In genomic region chr3:47901280-47901833, GRCh38 we compare ENCODE assay signal across 1 cellular context.
TF ChIP-seq lines count a peak whose summit lies in the region.

No MANE protein-coding gene starts in this region.

TF ChIP-seq in HepG2, 621 proteins besides CTCF, POLR2A, EP300 and RAD21 (continued from another document):
- TF ChIP-seq ZNF318 (CRISPR knock-in tag; IDR thresholded peaks at IDR 0.05): no peak
- no peak for TF ChIP-seq ZNF563 (CRISPR knock-in tag; IDR thresholded peaks at IDR 0.05)
- TF ChIP-seq RBFOX2 (IDR thresholded peaks at IDR 0.05; ENCODE audit: low read depth, low read length): no peak
- TF ChIP-seq BATF2 (CRISPR knock-in tag; IDR thresholded peaks at IDR 0.05): no peak
- TF ChIP-seq ZNF121 (CRISPR knock-in tag; IDR thresholded peaks at IDR 0.05): peak; percentile 56
- TF ChIP-seq ZNF24 (IDR thresholded peaks at IDR 0.05): no peak
- TF ChIP-seq KAT8 (CRISPR knock-in tag; IDR thresholded peaks at IDR 0.05): no peak
